2 cellular contexts compared by ENCODE assay signal in genomic region chr7:73533742-73534141, GRCh38.
TF ChIP-seq lines count a peak whose summit lies in the region.

No MANE protein-coding gene starts in this region.

TF ChIP-seq in HCT116, 20 proteins besides CTCF, POLR2A, EP300 and RAD21 (continued from another document):
- no peak for TF ChIP-seq REST (IDR thresholded peaks at IDR 0.05; ENCODE audit: low read depth)
- TF ChIP-seq CEBPB (IDR thresholded peaks at IDR 0.05; ENCODE audit: low read depth) = no peak
- TF ChIP-seq MAX (IDR thresholded peaks at IDR 0.05) = no peak
- no peak for TF ChIP-seq TCF7L2 (IDR thresholded peaks at IDR 0.05; ENCODE audit: borderline replicate concordance, extremely low read depth, insufficient read depth, insufficient read length)
- TF ChIP-seq FOSL1 (IDR thresholded peaks at IDR 0.05; ENCODE audit: low read depth) = no peak
- no peak for TF ChIP-seq CBX3 (IDR thresholded peaks at IDR 0.05; ENCODE audit: low read depth)
- no peak for TF ChIP-seq ATF3 (IDR thresholded peaks at IDR 0.05)
- TF ChIP-seq EGR1 (IDR thresholded peaks at IDR 0.05; ENCODE audit: low read depth) = no peak
- no peak for TF ChIP-seq ELF1 (IDR thresholded peaks at IDR 0.05; ENCODE audit: borderline replicate concordance, low read depth)

TF ChIP-seq in WTC11, 78 proteins besides CTCF, POLR2A, EP300 and RAD21 (continued from another document):
- no peak for TF ChIP-seq PRDM15 (CRISPR knock-in tag; IDR thresholded peaks at IDR 0.05)
- no peak for TF ChIP-seq ZBTB43 (CRISPR knock-in tag; IDR thresholded peaks at IDR 0.05)
- TF ChIP-seq EMX1 (CRISPR knock-in tag; IDR thresholded peaks at IDR 0.05) = no peak
- no peak for TF ChIP-seq GABPB1 (CRISPR knock-in tag; IDR thresholded peaks at IDR 0.05)
- no peak for TF ChIP-seq ZNF416 (CRISPR knock-in tag; IDR thresholded peaks at IDR 0.05)
- TF ChIP-seq CDX4 (CRISPR knock-in tag; IDR thresholded peaks at IDR 0.05; ENCODE audit: borderline replicate concordance) = no peak
- no peak for TF ChIP-seq ZNF121 (CRISPR knock-in tag; IDR thresholded peaks at IDR 0.05)
